In genomic region chr6:47762502-47762901, GRCh38 we compare ENCODE assay signal across 1 cellular context.
TF ChIP-seq lines count a peak whose summit lies in the region.

No MANE protein-coding gene starts in this region.

TF ChIP-seq in GM12878, 131 proteins besides CTCF, POLR2A, EP300 and RAD21 (continued from another document):
- TF ChIP-seq ZBTB33 (IDR thresholded peaks at IDR 0.05), result no peak
- TF ChIP-seq, protein P1, sequence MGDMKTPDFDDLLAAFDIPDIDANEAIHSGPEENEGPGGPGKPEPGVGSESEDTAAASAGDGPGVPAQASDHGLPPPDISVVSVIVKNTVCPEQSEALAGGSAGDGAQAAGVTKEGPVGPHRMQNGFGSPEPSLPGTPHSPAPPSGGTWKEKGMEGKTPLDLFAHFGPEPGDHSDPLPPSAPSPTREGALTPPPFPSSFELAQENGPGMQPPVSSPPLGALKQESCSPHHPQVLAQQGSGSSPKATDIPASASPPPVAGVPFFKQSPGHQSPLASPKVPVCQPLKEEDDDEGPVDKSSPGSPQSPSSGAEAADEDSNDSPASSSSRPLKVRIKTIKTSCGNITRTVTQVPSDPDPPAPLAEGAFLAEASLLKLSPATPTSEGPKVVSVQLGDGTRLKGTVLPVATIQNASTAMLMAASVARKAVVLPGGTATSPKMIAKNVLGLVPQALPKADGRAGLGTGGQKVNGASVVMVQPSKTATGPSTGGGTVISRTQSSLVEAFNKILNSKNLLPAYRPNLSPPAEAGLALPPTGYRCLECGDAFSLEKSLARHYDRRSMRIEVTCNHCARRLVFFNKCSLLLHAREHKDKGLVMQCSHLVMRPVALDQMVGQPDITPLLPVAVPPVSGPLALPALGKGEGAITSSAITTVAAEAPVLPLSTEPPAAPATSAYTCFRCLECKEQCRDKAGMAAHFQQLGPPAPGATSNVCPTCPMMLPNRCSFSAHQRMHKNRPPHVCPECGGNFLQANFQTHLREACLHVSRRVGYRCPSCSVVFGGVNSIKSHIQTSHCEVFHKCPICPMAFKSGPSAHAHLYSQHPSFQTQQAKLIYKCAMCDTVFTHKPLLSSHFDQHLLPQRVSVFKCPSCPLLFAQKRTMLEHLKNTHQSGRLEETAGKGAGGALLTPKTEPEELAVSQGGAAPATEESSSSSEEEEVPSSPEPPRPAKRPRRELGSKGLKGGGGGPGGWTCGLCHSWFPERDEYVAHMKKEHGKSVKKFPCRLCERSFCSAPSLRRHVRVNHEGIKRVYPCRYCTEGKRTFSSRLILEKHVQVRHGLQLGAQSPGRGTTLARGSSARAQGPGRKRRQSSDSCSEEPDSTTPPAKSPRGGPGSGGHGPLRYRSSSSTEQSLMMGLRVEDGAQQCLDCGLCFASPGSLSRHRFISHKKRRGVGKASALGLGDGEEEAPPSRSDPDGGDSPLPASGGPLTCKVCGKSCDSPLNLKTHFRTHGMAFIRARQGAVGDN (IDR thresholded peaks at IDR 0.05), result no peak
